11 cellular contexts compared by ENCODE assay signal in genomic region chr2:31987454-31987853, GRCh38. TPM values are rescaled to one million over a fixed set of nuclear protein-coding genes. Genes with fewer than 3 reads are reported as not detected.
DNase-seq lines count a peak whose midpoint lies in the region; ATAC-seq, FAIRE-seq and TF ChIP-seq lines count a peak whose summit lies in the region.
"Had no signal": no experiment of that assay in that cellular context is flagged by ENCODE, and none has a peak within 500 bp of the region (broad histone marks: within the 10 kb centered on the region; RNA-seq: fewer than 3 reads in every experiment).

No MANE protein-coding gene starts in this region.

- TF ChIP-seq CTCF in adrenal gland (IDR thresholded peaks at IDR 0.05) = no peak

- H3K27me3 Mint-ChIP-seq in naive thymus-derived CD4-positive, alpha-beta T cell = no peaks in the 10 kb centered on the region

- TF ChIP-seq POLR2A in adrenal gland (IDR thresholded peaks at IDR 0.05) = no peak
- no peak for TF ChIP-seq POLR2A in GM12892 (IDR thresholded peaks at IDR 0.05; ENCODE audit: low read depth, low read length)

- no peaks in the 10 kb centered on the region for H3K9me3 Mint-ChIP-seq in naive thymus-derived CD4-positive, alpha-beta T cell

- peaks cover 0 to 32% (median 13%) of the 10 kb centered on the region in 5 donors for H3K36me3 Mint-ChIP-seq in naive thymus-derived CD4-positive, alpha-beta T cell

- peak overlapping the region in 4 of 9 donors; percentile 17 to 90 (median 24) for H3K27ac Mint-ChIP-seq in naive thymus-derived CD4-positive, alpha-beta T cell

- peaks cover 68% of the 10 kb centered on the region for H3K79me2 ChIP-seq in ACC112 (ENCODE audit: control insufficient read depth, insufficient read depth, low read length, unreplicated experiment)

- peak; percentile 85 for ATAC-seq in left ventricle myocardium superior
- no peak for ATAC-seq in naive thymus-derived CD4-positive, alpha-beta T cell

- H2AFZ ChIP-seq in ACC112 (ENCODE audit: low read length, unreplicated experiment) = no peak overlapping the region

- H3K27ac ChIP-seq in ACC112 (ENCODE audit: low read depth, low read length) (peak overlapping the region; percentile 39; the same call in 1 of the 2 replicates), adrenal gland (no peak overlapping the region)
- no peak overlapping the region for H3K27ac ChIP-seq in naive thymus-derived CD4-positive, alpha-beta T cell (ENCODE audit: low read depth, low read length)
- H3K27ac ChIP-seq: SJSA1 had no signal

- H3K4me1 Mint-ChIP-seq in naive thymus-derived CD4-positive, alpha-beta T cell = peaks cover 20 to 53% (median 39%) of the 10 kb centered on the region in 7 donors

- intact Hi-C loops in adrenal gland (cut with DNase I) (no loop called here), left ventricle myocardium superior (cut with micrococcal nuclease) (no loop called here)
- intact Hi-C loops in naive thymus-derived CD4-positive, alpha-beta T cell (cut with micrococcal nuclease) = no loop called here

- peak; percentile 68 for DNase-seq in ELR (ENCODE audit: low read depth)
- DNase-seq in adrenal gland = peak in 4 of 7 donors; percentile 18 to 55 (median 36)
- no peak for DNase-seq in left ventricle myocardium superior
- DNase-seq in GM12892 (ENCODE audit: insufficient read length) = no peak
- no peak for DNase-seq in NCI-H82 treated with DMSO at 0.1 percent for 48 hours (lab: John Stamatoyannopoulos, UW; ENCODE audit: unreplicated experiment)
- DNase-seq in naive thymus-derived CD4-positive, alpha-beta T cell = no peak
- DNase-seq in RPMI8226 = no peak
- DNase-seq: KBM-7, NCI-H2171 had no signal

- no peaks in the 10 kb centered on the region for H3K9me3 ChIP-seq in adrenal gland (replicated peaks in 1 of 3)
- H3K9me3 ChIP-seq in naive thymus-derived CD4-positive, alpha-beta T cell (ENCODE audit: control insufficient read depth in 2 of 3, low read length in 3 of 3) = no peaks in the 10 kb centered on the region
- H3K9me3 ChIP-seq: SJSA1 had no signal

- CTCF ChIA-PET in naive thymus-derived CD4-positive, alpha-beta T cell (lab: Charles Lee) = no interaction called here

- H3K36me3 ChIP-seq in ACC112 (ENCODE audit: insufficient read depth, low read length) (no peaks in the 10 kb centered on the region; the same call in 1 of the 2 replicates), adrenal gland (replicated peaks in 1 of 2) (no peaks in the 10 kb centered on the region)
- no peaks in the 10 kb centered on the region for H3K36me3 ChIP-seq in naive thymus-derived CD4-positive, alpha-beta T cell (ENCODE audit: control insufficient read depth in 2 of 3, insufficient read depth in 3 of 3, low read length in 3 of 3)
- H3K36me3 ChIP-seq: SJSA1 had no signal

- no peak for FAIRE-seq in GM12892 (lab: Jason Lieb, UNC)

- POLR2A ChIA-PET in naive thymus-derived CD4-positive, alpha-beta T cell (lab: Charles Lee) = no interaction called here

- H3K27me3 ChIP-seq in ACC112 (ENCODE audit: insufficient read depth, low read length) (no peaks in the 10 kb centered on the region), adrenal gland (no peaks in the 10 kb centered on the region)
- no peaks in the 10 kb centered on the region for H3K27me3 ChIP-seq in naive thymus-derived CD4-positive, alpha-beta T cell (ENCODE audit: control insufficient read depth in 2 of 2, insufficient read depth in 2 of 2, low read length in 2 of 2)
- H3K27me3 ChIP-seq: SJSA1 had no signal

- H3K4me3 ChIP-seq in ACC112 (ENCODE audit: low read depth, low read length) (no peak overlapping the region), adrenal gland (no peak overlapping the region)
- H3K4me3 ChIP-seq in naive thymus-derived CD4-positive, alpha-beta T cell (ENCODE audit: low read length) = no peak overlapping the region
- H3K4me3 ChIP-seq: SJSA1 had no signal

- H3K4me1 ChIP-seq in ACC112 (ENCODE audit: control insufficient read depth, insufficient read depth, low read length, unreplicated experiment) (peaks cover 6% of the 10 kb centered on the region), adrenal gland (replicated peaks in 1 of 2) (peaks cover 0 to 10% of the 10 kb centered on the region in 2 donors)
- H3K4me1 ChIP-seq in naive thymus-derived CD4-positive, alpha-beta T cell (ENCODE audit: control insufficient read depth in 2 of 2, insufficient read depth in 2 of 2, low read length in 2 of 2) = peaks cover 0 to 2% of the 10 kb centered on the region in 2 donors
- H3K4me1 ChIP-seq: SJSA1 had no signal

- H3K4me3 Mint-ChIP-seq in naive thymus-derived CD4-positive, alpha-beta T cell = no peak overlapping the region

RNA-seq across cellular contexts. Expression of gene MEMO1, which starts 23.4 kb away (rescaled TPM):
- total RNA-seq in adrenal gland = 10 to 100 TPM; 22.7 to 64.3 (median 41.2) TPM
- 10 to 100 TPM; 43.2 to 51.9 (median 43.3) TPM for polyA plus RNA-seq in adrenal gland
- 51.4 TPM for total RNA-seq in left ventricle myocardium superior
- polyA plus RNA-seq in GM12892 (2012; ENCODE audit: missing spikeins) = 63.3 TPM
- total RNA-seq in naive thymus-derived CD4-positive, alpha-beta T cell = 10 to 100 TPM; 44.5 to 49.2 (median 47.9) TPM
- polyA plus RNA-seq in naive thymus-derived CD4-positive, alpha-beta T cell = 10 to 100 TPM; 18.7 to 27.8 TPM

RNA-seq across cellular contexts. Expression of gene DPY30, which starts 52.2 kb away (rescaled TPM):
- total RNA-seq in adrenal gland (100 to 1,000 TPM in 1 of 8 donors, 10 to 100 TPM in 7; 69.5 to 123 (median 89.4) TPM), left ventricle myocardium superior (42.6 TPM)
- polyA plus RNA-seq in adrenal gland = 100 to 1,000 TPM in 2 of 3 donors, 10 to 100 TPM in 1; 84.5 to 177 (median 149) TPM
- polyA plus RNA-seq in GM12892 (2012; ENCODE audit: missing spikeins) = 100 TPM
- 10 to 100 TPM; 21.4 to 61.9 (median 45.6) TPM for total RNA-seq in naive thymus-derived CD4-positive, alpha-beta T cell
- polyA plus RNA-seq in naive thymus-derived CD4-positive, alpha-beta T cell = 100 to 1,000 TPM; 150 to 169 TPM

Comparison
In these comparisons a context has a peak if more than half of its experiments do, and no peak if none do; other contexts are left out.
1. DNase-seq: peak in ELR (single experiment) and adrenal gland (4 of 7); none in left ventricle myocardium superior (single experiment), GM12892 (single experiment), NCI-H82 treated with DMSO at 0.1 percent for 48 hours (single experiment), naive thymus-derived CD4-positive, alpha-beta T cell (0 of 9) and RPMI8226 (single experiment).